In genomic region chr11:67489860-67490726, GRCh38 we compare ENCODE assay signal across 18 cellular contexts. TPM values are rescaled to one million over a fixed set of nuclear protein-coding genes. Genes with fewer than 3 reads are reported as not detected.
DNase-seq lines count a peak whose midpoint lies in the region; ATAC-seq, FAIRE-seq and TF ChIP-seq lines count a peak whose summit lies in the region.
"Had no signal": no experiment of that assay in that cellular context is flagged by ENCODE, and none has a peak within 500 bp of the region (broad histone marks: within the 10 kb centered on the region; RNA-seq: fewer than 3 reads in every experiment).

No MANE protein-coding gene starts in this region.

- H3K4me1 Mint-ChIP-seq in CD4-positive, CD25-positive, alpha-beta regulatory T cell: peaks cover 5 to 47% (median 32%) of the 10 kb centered on the region in 4 donors
- H3K4me1 Mint-ChIP-seq in activated CD8-positive, alpha-beta T cell treated with anti-CD3 and anti-CD28 coated beads for 36 hours (ENCODE audit: low read depth): peaks cover 43% of the 10 kb centered on the region
- H3K4me1 Mint-ChIP-seq in naive thymus-derived CD4-positive, alpha-beta T cell: peaks cover 23 to 39% (median 35%) of the 10 kb centered on the region in 7 donors

- CTCF ChIA-PET in activated CD8-positive, alpha-beta T cell treated with anti-CD3 and anti-CD28 coated beads for 36 hours (lab: Charles Lee): interaction anchor here (1.1 kb wide), 1 partner anchor 73 kb away, joined by 3 read pairs; no protein-coding TSS in a partner anchor
- CTCF ChIA-PET in naive thymus-derived CD4-positive, alpha-beta T cell (lab: Charles Lee): interaction anchor here (0.5 to 1.3 kb wide), 2 partner anchors 103 to 144 kb away, joined by 3 read pairs; no protein-coding TSS in a partner anchor

- H3K9me3 ChIP-seq in CD4-positive, CD25-positive, alpha-beta regulatory T cell (ENCODE audit: control insufficient read depth in 2 of 2, low read length in 2 of 2): no peaks in the 10 kb centered on the region
- no peaks in the 10 kb centered on the region for H3K9me3 ChIP-seq in naive thymus-derived CD4-positive, alpha-beta T cell (ENCODE audit: control insufficient read depth in 2 of 3, low read length in 3 of 3)

- peaks cover 50% of the 10 kb centered on the region for H3K36me3 ChIP-seq in CD4-positive, CD25-positive, alpha-beta regulatory T cell (ENCODE audit: control insufficient read depth, insufficient read depth, low read length)
- peaks cover 8 to 84% (median 28%) of the 10 kb centered on the region in 3 experiments for H3K36me3 ChIP-seq in naive thymus-derived CD4-positive, alpha-beta T cell (ENCODE audit: control insufficient read depth in 2 of 3, insufficient read depth in 3 of 3, low read length in 3 of 3)

- no peak overlapping the region for H3K4me3 ChIP-seq in CD4-positive, CD25-positive, alpha-beta regulatory T cell (ENCODE audit: low read depth, low read length)
- H3K4me3 ChIP-seq in naive thymus-derived CD4-positive, alpha-beta T cell (ENCODE audit: low read length): no peak overlapping the region
- H3K4me3 ChIP-seq: skin epidermis had no signal

- H3K36me3 Mint-ChIP-seq in CD4-positive, CD25-positive, alpha-beta regulatory T cell: peaks cover 18% of the 10 kb centered on the region
- H3K36me3 Mint-ChIP-seq in activated CD8-positive, alpha-beta T cell treated with anti-CD3 and anti-CD28 coated beads for 36 hours (ENCODE audit: low read depth): peaks cover 48% of the 10 kb centered on the region
- H3K36me3 Mint-ChIP-seq in naive thymus-derived CD4-positive, alpha-beta T cell: peaks cover 10 to 36% (median 18%) of the 10 kb centered on the region in 5 donors

- peaks cover 4% of the 10 kb centered on the region for H3K27me3 Mint-ChIP-seq in CD4-positive, CD25-positive, alpha-beta regulatory T cell
- no peaks in the 10 kb centered on the region for H3K27me3 Mint-ChIP-seq in activated CD8-positive, alpha-beta T cell treated with anti-CD3 and anti-CD28 coated beads for 36 hours
- no peaks in the 10 kb centered on the region for H3K27me3 Mint-ChIP-seq in naive thymus-derived CD4-positive, alpha-beta T cell

- H3K9me3 Mint-ChIP-seq in CD4-positive, CD25-positive, alpha-beta regulatory T cell: no peaks in the 10 kb centered on the region
- H3K9me3 Mint-ChIP-seq in activated CD8-positive, alpha-beta T cell treated with anti-CD3 and anti-CD28 coated beads for 36 hours: no peaks in the 10 kb centered on the region
- peaks cover 0 to 2% (median 0%) of the 10 kb centered on the region in 11 donors for H3K9me3 Mint-ChIP-seq in naive thymus-derived CD4-positive, alpha-beta T cell

- H3K4me3 Mint-ChIP-seq in CD4-positive, CD25-positive, alpha-beta regulatory T cell: peak overlapping the region in 3 of 4 donors; percentile 43 to 69 (median 56)
- H3K4me3 Mint-ChIP-seq in activated CD8-positive, alpha-beta T cell treated with anti-CD3 and anti-CD28 coated beads for 36 hours: no peak overlapping the region
- peak overlapping the region in 1 of 10 donors; percentile 70 for H3K4me3 Mint-ChIP-seq in naive thymus-derived CD4-positive, alpha-beta T cell

- H3K27ac Mint-ChIP-seq in CD4-positive, CD25-positive, alpha-beta regulatory T cell: peak overlapping the region in 1 of 3 donors; percentile 92
- peak overlapping the region; percentile 82 for H3K27ac Mint-ChIP-seq in activated CD8-positive, alpha-beta T cell treated with anti-CD3 and anti-CD28 coated beads for 36 hours
- peak overlapping the region in 8 of 9 donors; percentile 25 to 81 (median 68) for H3K27ac Mint-ChIP-seq in naive thymus-derived CD4-positive, alpha-beta T cell

- no peak for ATAC-seq in CD4-positive, CD25-positive, alpha-beta regulatory T cell (ENCODE audit: low read depth in 2 of 2)
- ATAC-seq in activated CD8-positive, alpha-beta T cell treated with anti-CD3 and anti-CD28 coated beads for 36 hours: no peak
- no peak for ATAC-seq in naive thymus-derived CD4-positive, alpha-beta T cell
- ATAC-seq in HG03432 (IDR thresholded peaks at IDR 0.05; ENCODE audit: unreplicated experiment): no peak

- H3K27me3 ChIP-seq in CD4-positive, CD25-positive, alpha-beta regulatory T cell (ENCODE audit: control insufficient read depth, insufficient read depth, low read length): no peaks in the 10 kb centered on the region
- H3K27me3 ChIP-seq in naive thymus-derived CD4-positive, alpha-beta T cell (ENCODE audit: control insufficient read depth in 2 of 2, insufficient read depth in 2 of 2, low read length in 2 of 2): no peaks in the 10 kb centered on the region

- intact Hi-C loops in activated CD8-positive, alpha-beta T cell treated with anti-CD3 and anti-CD28 coated beads for 36 hours (cut with micrococcal nuclease): loop anchor here (10.0 kb wide), 1 partner anchor 85 kb away; the partner anchor contains the start of genes PPP1CA and TBC1D10C
- intact Hi-C loops in naive thymus-derived CD4-positive, alpha-beta T cell (cut with micrococcal nuclease): loop anchor here in 1 of 2 donors (10.0 kb wide), 1 partner anchor 1205 kb away; the partner anchor contains the start of gene YIF1A

- TF ChIP-seq POLR2A in GM12891 (IDR thresholded peaks at IDR 0.05; ENCODE audit: low read depth, low read length): no peak
- no peak for TF ChIP-seq POLR2A in H54 (IDR thresholded peaks at IDR 0.05; ENCODE audit: low read depth, low read length)

- peaks cover 42% of the 10 kb centered on the region for H3K4me1 ChIP-seq in CD4-positive, CD25-positive, alpha-beta regulatory T cell (ENCODE audit: control insufficient read depth, insufficient read depth, low read length, poor library complexity, severe bottlenecking)
- peaks cover 21% of the 10 kb centered on the region in 2 donors for H3K4me1 ChIP-seq in naive thymus-derived CD4-positive, alpha-beta T cell (ENCODE audit: control insufficient read depth in 2 of 2, insufficient read depth in 2 of 2, low read length in 2 of 2)

- POLR2A ChIA-PET in activated CD8-positive, alpha-beta T cell treated with anti-CD3 and anti-CD28 coated beads for 36 hours (lab: Charles Lee): interaction anchor here (1.6 to 10.7 kb wide), 3 partner anchors 12 to 52 kb away, joined by 3 to 108 read pairs (median 81); partner anchors contain the start of genes PITPNM1 and TMEM134
- POLR2A ChIA-PET in naive thymus-derived CD4-positive, alpha-beta T cell (lab: Charles Lee): interaction anchor here (0.8 to 1.9 kb wide), 9 partner anchors 7 to 137 kb away, joined by 3 to 5 read pairs (median 3); partner anchors contain the start of genes AIP, POLD4 and TMEM134

- H3K27ac ChIP-seq in CD4-positive, CD25-positive, alpha-beta regulatory T cell (ENCODE audit: insufficient read depth, low read length, poor library complexity, severe bottlenecking): peak overlapping the region; percentile 92
- H3K27ac ChIP-seq in naive thymus-derived CD4-positive, alpha-beta T cell (ENCODE audit: low read depth, low read length): peak overlapping the region; percentile 21
- H3K27ac ChIP-seq: C4-2B, skin epidermis had no signal

- DNase-seq in CD4-positive, CD25-positive, alpha-beta regulatory T cell: no peak
- DNase-seq in GM12891 (ENCODE audit: insufficient read length, low spot score) (no peak), ecto neural progenitor cell (ENCODE audit: low spot score) (no peak), H54 (ENCODE audit: insufficient read length, low spot score) (no peak), cerebellar cortex (ENCODE audit: low spot score) (no peak)
- no peak for DNase-seq in activated CD8-positive, alpha-beta T cell treated with anti-CD3 and anti-CD28 coated beads for 36 hours
- DNase-seq in naive thymus-derived CD4-positive, alpha-beta T cell: no peak
- DNase-seq: dermis blood vessel endothelial cell, HCEC 1CT, nucleus accumbens, T-helper 9 cell had no signal

- peak; percentile 45 for FAIRE-seq in GM12891 (lab: Jason Lieb, UNC)
- no peak for FAIRE-seq in H54 (lab: Jason Lieb, UNC)
- FAIRE-seq: RCC 7860 had no signal

- TF ChIP-seq CTCF in activated CD8-positive, alpha-beta T cell treated with anti-CD3 and anti-CD28 coated beads for 36 hours (IDR thresholded peaks at IDR 0.05): no peak

TF ChIP-seq in GM12891, 5 proteins besides CTCF, POLR2A, EP300 and RAD21 (continues in another document):
- no peak for TF ChIP-seq POU2F2 (IDR thresholded peaks at IDR 0.05; ENCODE audit: low read depth, low read length)

RNA-seq across cellular contexts. Expression of gene AIP, which starts 7.3 kb away (rescaled TPM):
- 124 TPM for total RNA-seq in CD4-positive, CD25-positive, alpha-beta regulatory T cell
- 100 to 1,000 TPM; 200 to 234 (median 219) TPM for polyA plus RNA-seq in CD4-positive, CD25-positive, alpha-beta regulatory T cell
- 94.7 TPM for polyA plus RNA-seq in GM12891 (2012; ENCODE audit: low read depth, missing spikeins)
- total RNA-seq in activated CD8-positive, alpha-beta T cell treated with anti-CD3 and anti-CD28 coated beads for 36 hours: 100 to 1,000 TPM; 145 to 146 TPM
- total RNA-seq in naive thymus-derived CD4-positive, alpha-beta T cell: 100 to 1,000 TPM; 107 to 156 (median 137) TPM
- polyA plus RNA-seq in naive thymus-derived CD4-positive, alpha-beta T cell: 100 to 1,000 TPM; 137 to 205 TPM

RNA-seq across cellular contexts. Expression of gene PITPNM1, which starts 15.1 kb away (rescaled TPM):
- total RNA-seq in CD4-positive, CD25-positive, alpha-beta regulatory T cell: 116 TPM
- 10 to 100 TPM; 15.7 to 21.3 (median 17.6) TPM for polyA plus RNA-seq in CD4-positive, CD25-positive, alpha-beta regulatory T cell
- polyA plus RNA-seq in GM12891 (2012; ENCODE audit: low read depth, missing spikeins): 23.3 TPM
- total RNA-seq in activated CD8-positive, alpha-beta T cell treated with anti-CD3 and anti-CD28 coated beads for 36 hours: 10 to 100 TPM; 87.8 to 88.1 TPM
- total RNA-seq in naive thymus-derived CD4-positive, alpha-beta T cell: 100 to 1,000 TPM in 3 of 5 experiments, 10 to 100 TPM in 2; 78.9 to 133 (median 112) TPM
- polyA plus RNA-seq in naive thymus-derived CD4-positive, alpha-beta T cell: 10 to 100 TPM in 1 of 2 donors, 1 to 10 TPM in 1; 9.5 to 30.8 TPM

RNA-seq across cellular contexts. Expression of gene CDK2AP2, which starts 17.9 kb away (rescaled TPM):
- total RNA-seq in CD4-positive, CD25-positive, alpha-beta regulatory T cell: 38.5 TPM
- polyA plus RNA-seq in CD4-positive, CD25-positive, alpha-beta regulatory T cell: 100 to 1,000 TPM; 113 to 135 (median 128) TPM
- polyA plus RNA-seq in GM12891 (2012; ENCODE audit: low read depth, missing spikeins): 28.9 TPM
- total RNA-seq in activated CD8-positive, alpha-beta T cell treated with anti-CD3 and anti-CD28 coated beads for 36 hours: 10 to 100 TPM; 53.5 to 55.5 TPM
- total RNA-seq in naive thymus-derived CD4-positive, alpha-beta T cell: 100 to 1,000 TPM in 1 of 5 experiments, 10 to 100 TPM in 4; 31.0 to 168 (median 61.9) TPM
- polyA plus RNA-seq in naive thymus-derived CD4-positive, alpha-beta T cell: 10 to 100 TPM; 64.5 to 94.3 TPM

RNA-seq across cellular contexts. Expression of gene TMEM134, which starts 21.0 kb away (rescaled TPM):
- 48.7 TPM for total RNA-seq in CD4-positive, CD25-positive, alpha-beta regulatory T cell
- 100 to 1,000 TPM; 148 to 228 (median 172) TPM for polyA plus RNA-seq in CD4-positive, CD25-positive, alpha-beta regulatory T cell
- 49.6 TPM for polyA plus RNA-seq in GM12891 (2012; ENCODE audit: low read depth, missing spikeins)
- 10 to 100 TPM; 56.0 to 59.2 TPM for total RNA-seq in activated CD8-positive, alpha-beta T cell treated with anti-CD3 and anti-CD28 coated beads for 36 hours
- total RNA-seq in naive thymus-derived CD4-positive, alpha-beta T cell: 10 to 100 TPM; 52.4 to 94.6 (median 70.6) TPM
- polyA plus RNA-seq in naive thymus-derived CD4-positive, alpha-beta T cell: 100 to 1,000 TPM; 131 to 143 TPM

RNA-seq across cellular contexts. Expression of gene CABP2, which starts 33.2 kb away (rescaled TPM):
- total RNA-seq in CD4-positive, CD25-positive, alpha-beta regulatory T cell: not detected
- not detected for polyA plus RNA-seq in CD4-positive, CD25-positive, alpha-beta regulatory T cell
- polyA plus RNA-seq in GM12891 (2012; ENCODE audit: low read depth, missing spikeins): not detected
- total RNA-seq in activated CD8-positive, alpha-beta T cell treated with anti-CD3 and anti-CD28 coated beads for 36 hours: not detected
- not detected for total RNA-seq in naive thymus-derived CD4-positive, alpha-beta T cell
- not detected for polyA plus RNA-seq in naive thymus-derived CD4-positive, alpha-beta T cell
- total RNA-seq: dermis blood vessel endothelial cell, G401, HT-29, liver had no signal
- polyA plus RNA-seq: liver had no signal
